In the genomic region with DNA sequence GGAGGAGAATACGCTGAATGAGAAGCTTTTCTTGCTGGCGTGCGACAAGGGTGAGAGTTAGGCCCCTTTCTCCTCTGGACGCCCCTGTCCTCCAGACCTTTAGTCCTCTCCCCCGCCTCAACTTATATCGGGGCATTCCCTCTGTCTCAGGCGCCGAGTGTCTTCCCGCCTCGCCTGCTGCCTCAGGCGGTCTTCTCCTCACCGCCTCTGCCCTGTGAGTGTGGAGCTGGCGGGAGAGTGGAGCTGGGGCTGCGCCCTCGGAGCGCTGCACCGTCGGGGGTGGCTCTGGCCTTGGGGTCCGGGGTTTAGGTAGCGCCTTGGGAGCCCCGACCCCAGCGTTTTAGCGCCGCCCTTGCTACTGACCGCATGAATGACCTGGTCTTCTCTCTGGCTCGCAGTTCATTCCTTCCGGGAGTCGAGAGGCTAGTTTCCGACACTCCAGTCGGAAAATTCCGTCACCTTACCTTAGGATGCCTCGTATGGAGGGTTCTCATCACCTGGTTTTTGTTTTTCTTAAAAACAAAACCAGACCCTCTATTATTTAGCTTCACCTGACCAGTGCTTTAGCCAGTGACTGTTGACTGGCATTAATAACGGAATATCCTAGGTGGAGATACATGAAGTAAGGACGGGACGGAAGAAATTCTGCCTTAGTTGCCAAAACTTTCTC, we compare ENCODE assay signal across 8 cellular contexts. TPM values are rescaled to one million over a fixed set of nuclear protein-coding genes. Genes with fewer than 3 reads are reported as not detected.
DNase-seq lines count a peak whose midpoint lies in the region; ATAC-seq and TF ChIP-seq lines count a peak whose summit lies in the region.

No MANE protein-coding gene starts in this region.

- DNase-seq in HS-27A (ENCODE audit: low read depth) (peak; percentile 24), colonic mucosa (peak; percentile 26), kidney tubule cell (ENCODE audit: low spot score) (peak; percentile 68)
- DNase-seq in stimulated activated CD4-positive, alpha-beta T cell treated with anti-CD3 and anti-CD28 coated beads, Interleukin-1b, Interleukin-23, amount 100 ng/mL, for 48 hours, result peak; percentile 11

- peaks cover 4 to 12% (median 11%) of the 10 kb centered on the region in 11 experiments; a peak in 17 of 22 replicates for H3K27me3 ChIP-seq in BLaER1 treated with 17β-estradiol and CSF1 and Interleukin-3, amounts not matched to agents 10 nM and 100 nM
- H3K27me3 ChIP-seq in colonic mucosa, result peaks cover 17% of the 10 kb centered on the region

- peak overlapping the region in 10 of 11 experiments; percentile 85 to 91 (median 86); a peak in 20 of 22 replicates for H3K27ac ChIP-seq in BLaER1 treated with 17β-estradiol and CSF1 and Interleukin-3, amounts not matched to agents 10 nM and 100 nM
- no peak overlapping the region for H3K27ac ChIP-seq in colonic mucosa

- H3K4me3 ChIP-seq in BLaER1 treated with 17β-estradiol and CSF1 and Interleukin-3, amounts not matched to agents 10 nM and 100 nM, result peak overlapping the region; percentile 85 to 97 (median 90)
- peak overlapping the region; percentile 59 for H3K4me3 ChIP-seq in colonic mucosa

- peak overlapping the region; percentile 87 to 92 (median 90) for H3K9ac ChIP-seq in BLaER1 treated with 17β-estradiol and CSF1 and Interleukin-3, amounts not matched to agents 10 nM and 100 nM
- peak overlapping the region; percentile 61 to 91 for H3K9ac ChIP-seq in colonic mucosa (ENCODE audit: low read depth in 2 of 2, low read length in 2 of 2)

- no peaks in the 10 kb centered on the region for H3K36me3 ChIP-seq in BLaER1 treated with 17β-estradiol and CSF1 and Interleukin-3, amounts not matched to agents 10 nM and 100 nM
- no peaks in the 10 kb centered on the region for H3K36me3 ChIP-seq in colonic mucosa

- intact Hi-C loops in colonic mucosa (cut with DNase I), result no loop called here

- peaks cover 0 to 14% (median 7%) of the 10 kb centered on the region in 10 experiments; a peak in 14 of 20 replicates for H3K4me1 ChIP-seq in BLaER1 treated with 17β-estradiol and CSF1 and Interleukin-3, amounts not matched to agents 10 nM and 100 nM
- H3K4me1 ChIP-seq in colonic mucosa, result peaks cover 3% of the 10 kb centered on the region

- peak overlapping the region; percentile 73 to 98 (median 92) for H3K4me2 ChIP-seq in BLaER1 treated with 17β-estradiol and CSF1 and Interleukin-3, amounts not matched to agents 10 nM and 100 nM

- TF ChIP-seq CTCF in colonic mucosa (IDR thresholded peaks at IDR 0.05), result no peak

- H4K20me1 ChIP-seq in BLaER1 treated with 17β-estradiol and CSF1 and Interleukin-3, amounts not matched to agents 10 nM and 100 nM, result no peaks in the 10 kb centered on the region

- ATAC-seq in GM19395 (IDR thresholded peaks at IDR 0.05; ENCODE audit: unreplicated experiment) (peak; percentile 27), SK-N-SH treated with all-trans-retinoic acid at 6 μM for 48 hours (peak; percentile 79), GM21528 (IDR thresholded peaks at IDR 0.05; ENCODE audit: low FRiP score, unreplicated experiment) (no peak)

- peaks cover 0 to 7% (median 0%) of the 10 kb centered on the region in 11 experiments; a peak in 5 of 22 replicates for H3K9me3 ChIP-seq in BLaER1 treated with 17β-estradiol and CSF1 and Interleukin-3, amounts not matched to agents 10 nM and 100 nM (replicated peaks in 1 of 11)
- H3K9me3 ChIP-seq in colonic mucosa, result no peaks in the 10 kb centered on the region

TF ChIP-seq in SK-N-SH treated with all-trans-retinoic acid at 6 μM for 48 hours, 23 proteins besides CTCF, POLR2A, EP300 and RAD21:
- no peak for TF ChIP-seq ZNF565 (CRISPR knock-in tag; conservative IDR thresholded peaks at IDR 0.05; ENCODE audit: low read depth)
- no peak for TF ChIP-seq PPARA (CRISPR knock-in tag; IDR thresholded peaks at IDR 0.05; ENCODE audit: borderline replicate concordance)
- TF ChIP-seq ARNTL (CRISPR knock-in tag; IDR thresholded peaks at IDR 0.05; ENCODE audit: borderline replicate concordance, low read depth), result no peak
- TF ChIP-seq, protein P1, sequence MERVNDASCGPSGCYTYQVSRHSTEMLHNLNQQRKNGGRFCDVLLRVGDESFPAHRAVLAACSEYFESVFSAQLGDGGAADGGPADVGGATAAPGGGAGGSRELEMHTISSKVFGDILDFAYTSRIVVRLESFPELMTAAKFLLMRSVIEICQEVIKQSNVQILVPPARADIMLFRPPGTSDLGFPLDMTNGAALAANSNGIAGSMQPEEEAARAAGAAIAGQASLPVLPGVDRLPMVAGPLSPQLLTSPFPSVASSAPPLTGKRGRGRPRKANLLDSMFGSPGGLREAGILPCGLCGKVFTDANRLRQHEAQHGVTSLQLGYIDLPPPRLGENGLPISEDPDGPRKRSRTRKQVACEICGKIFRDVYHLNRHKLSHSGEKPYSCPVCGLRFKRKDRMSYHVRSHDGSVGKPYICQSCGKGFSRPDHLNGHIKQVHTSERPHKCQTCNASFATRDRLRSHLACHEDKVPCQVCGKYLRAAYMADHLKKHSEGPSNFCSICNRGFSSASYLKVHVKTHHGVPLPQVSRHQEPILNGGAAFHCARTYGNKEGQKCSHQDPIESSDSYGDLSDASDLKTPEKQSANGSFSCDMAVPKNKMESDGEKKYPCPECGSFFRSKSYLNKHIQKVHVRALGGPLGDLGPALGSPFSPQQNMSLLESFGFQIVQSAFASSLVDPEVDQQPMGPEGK (CRISPR knock-in tag; IDR thresholded peaks at IDR 0.05; ENCODE audit: borderline replicate concordance), result no peak
- no peak for TF ChIP-seq OSR1 (CRISPR knock-in tag; IDR thresholded peaks at IDR 0.05)
- TF ChIP-seq, protein P2, sequence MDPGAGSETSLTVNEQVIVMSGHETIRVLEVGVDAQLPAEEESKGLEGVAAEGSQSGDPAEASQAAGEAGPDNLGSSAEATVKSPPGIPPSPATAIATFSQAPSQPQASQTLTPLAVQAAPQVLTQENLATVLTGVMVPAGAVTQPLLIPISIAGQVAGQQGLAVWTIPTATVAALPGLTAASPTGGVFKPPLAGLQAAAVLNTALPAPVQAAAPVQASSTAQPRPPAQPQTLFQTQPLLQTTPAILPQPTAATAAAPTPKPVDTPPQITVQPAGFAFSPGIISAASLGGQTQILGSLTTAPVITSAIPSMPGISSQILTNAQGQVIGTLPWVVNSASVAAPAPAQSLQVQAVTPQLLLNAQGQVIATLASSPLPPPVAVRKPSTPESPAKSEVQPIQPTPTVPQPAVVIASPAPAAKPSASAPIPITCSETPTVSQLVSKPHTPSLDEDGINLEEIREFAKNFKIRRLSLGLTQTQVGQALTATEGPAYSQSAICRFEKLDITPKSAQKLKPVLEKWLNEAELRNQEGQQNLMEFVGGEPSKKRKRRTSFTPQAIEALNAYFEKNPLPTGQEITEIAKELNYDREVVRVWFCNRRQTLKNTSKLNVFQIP (CRISPR knock-in tag; IDR thresholded peaks at IDR 0.05; ENCODE audit: borderline replicate concordance, low read depth), result no peak
- no peak for TF ChIP-seq ZFP3 (CRISPR knock-in tag; IDR thresholded peaks at IDR 0.05)
- TF ChIP-seq ZC3H10 (CRISPR knock-in tag; IDR thresholded peaks at IDR 0.05), result no peak
- no peak for TF ChIP-seq ZFP30 (CRISPR knock-in tag; IDR thresholded peaks at IDR 0.05)
- TF ChIP-seq TCF4 (CRISPR knock-in tag; IDR thresholded peaks at IDR 0.05; ENCODE audit: borderline replicate concordance), result no peak
- TF ChIP-seq, protein P3, sequence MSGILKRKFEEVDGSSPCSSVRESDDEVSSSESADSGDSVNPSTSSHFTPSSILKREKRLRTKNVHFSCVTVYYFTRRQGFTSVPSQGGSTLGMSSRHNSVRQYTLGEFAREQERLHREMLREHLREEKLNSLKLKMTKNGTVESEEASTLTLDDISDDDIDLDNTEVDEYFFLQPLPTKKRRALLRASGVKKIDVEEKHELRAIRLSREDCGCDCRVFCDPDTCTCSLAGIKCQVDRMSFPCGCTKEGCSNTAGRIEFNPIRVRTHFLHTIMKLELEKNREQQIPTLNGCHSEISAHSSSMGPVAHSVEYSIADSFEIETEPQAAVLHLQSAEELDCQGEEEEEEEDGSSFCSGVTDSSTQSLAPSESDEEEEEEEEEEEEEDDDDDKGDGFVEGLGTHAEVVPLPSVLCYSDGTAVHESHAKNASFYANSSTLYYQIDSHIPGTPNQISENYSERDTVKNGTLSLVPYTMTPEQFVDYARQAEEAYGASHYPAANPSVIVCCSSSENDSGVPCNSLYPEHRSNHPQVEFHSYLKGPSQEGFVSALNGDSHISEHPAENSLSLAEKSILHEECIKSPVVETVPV (CRISPR knock-in tag; IDR thresholded peaks at IDR 0.05), result no peak
- no peak for TF ChIP-seq TOX (CRISPR knock-in tag; IDR thresholded peaks at IDR 0.05; ENCODE audit: borderline replicate concordance)
- TF ChIP-seq CSDC2 (CRISPR knock-in tag; IDR thresholded peaks at IDR 0.05), result no peak
- TF ChIP-seq BACH2 (CRISPR knock-in tag; IDR thresholded peaks at IDR 0.05; ENCODE audit: borderline replicate concordance), result no peak

RNA-seq across cellular contexts. Expression of a gene that starts 1.0 kb away (rescaled TPM):
- total RNA-seq in colonic mucosa, result 1 to 10 TPM; 1.8 to 2.2 TPM

Comparison
In these comparisons a context has a peak if more than half of its experiments do, and no peak if none do; other contexts are left out.
1. DNase-seq: peak in every context shown above with its lines; median percentile 68 in kidney tubule cell; 26 in colonic mucosa; 24 in HS-27A; 11 in stimulated activated CD4-positive, alpha-beta T cell treated with anti-CD3 and anti-CD28 coated beads, Interleukin-1b, Interleukin-23, amount 100 ng/mL, for 48 hours.